ENCODE assay signal across 17 cellular contexts in genomic region chr17:50464736-50465135, GRCh38. TPM values are rescaled to one million over a fixed set of nuclear protein-coding genes. Genes with fewer than 3 reads are reported as not detected.
A peak's percentile ranks its signal among the peaks of the same experiment; 100 is the strongest.
DNase-seq lines count a peak whose midpoint lies in the region; ATAC-seq and TF ChIP-seq lines count a peak whose summit lies in the region.
"Had no signal": no experiment of that assay in that cellular context is flagged by ENCODE, and none has a peak within 500 bp of the region (broad histone marks: within the 10 kb centered on the region; RNA-seq: fewer than 3 reads in every experiment).

No MANE protein-coding gene starts in this region.

- H3K9me3 ChIP-seq in spleen, result no peaks in the 10 kb centered on the region
- H3K9me3 ChIP-seq: BLaER1 treated with 17β-estradiol and CSF1 and Interleukin-3, amounts not matched to agents 10 nM and 100 nM; HAP-1 had no signal

- WGBS in spleen, 5 donors, result 86 to 93% (median 88%) methylated on average over 4 of the region's 4 CpGs

- peaks cover 0 to 20% (median 13%) of the 10 kb centered on the region in 6 donors for H3K4me1 ChIP-seq in spleen
- no peaks in the 10 kb centered on the region for H3K4me1 ChIP-seq in foreskin keratinocyte
- H3K4me1 ChIP-seq: HAP-1 had no signal

- no peak overlapping the region for H3K27ac ChIP-seq in spleen
- no peak overlapping the region for H3K27ac ChIP-seq in foreskin keratinocyte
- H3K27ac ChIP-seq: BLaER1 treated with 17β-estradiol and CSF1 and Interleukin-3, amounts not matched to agents 10 nM and 100 nM had no signal

- H3K27me3 ChIP-seq in H7 (ENCODE audit: control insufficient read depth, insufficient read depth, low read length), result peaks cover 14% of the 10 kb centered on the region; the same call in 1 of the 2 replicates
- peaks cover 0 to 27% (median 19%) of the 10 kb centered on the region in 7 donors for H3K27me3 ChIP-seq in spleen (replicated peaks in 1 of 7)
- peaks cover 29% of the 10 kb centered on the region for H3K27me3 ChIP-seq in foreskin keratinocyte

- H3K36me3 Mint-ChIP-seq in Calu3 (ENCODE audit: insufficient read depth, unreplicated experiment), result peaks cover 44% of the 10 kb centered on the region
- peaks cover 18% of the 10 kb centered on the region for H3K36me3 Mint-ChIP-seq in memory B cell
- no peaks in the 10 kb centered on the region for H3K36me3 Mint-ChIP-seq in activated CD8-positive, alpha-beta memory T cell treated with anti-CD3 and anti-CD28 coated beads, Interleukin-2, amount 10 ng/mL, durations not matched to agents 7 days and 5 days

- BruUV-seq in Calu3 (replicated peaks; lab: Mats Ljungman, UMichigan), result no TSS peak

- H3K4me3 ChIP-seq in H7 (ENCODE audit: insufficient read depth, low read depth, low read length) (no peak overlapping the region), spleen (no peak overlapping the region)
- H3K4me3 ChIP-seq: BLaER1 treated with 17β-estradiol and CSF1 and Interleukin-3, amounts not matched to agents 10 nM and 100 nM; GM23338; HAP-1 had no signal

- H3K27me3 Mint-ChIP-seq in Calu3 (ENCODE audit: unreplicated experiment), result no peaks in the 10 kb centered on the region
- H3K27me3 Mint-ChIP-seq in memory B cell, result peaks cover 2% of the 10 kb centered on the region
- peaks cover 15% of the 10 kb centered on the region for H3K27me3 Mint-ChIP-seq in activated CD8-positive, alpha-beta memory T cell treated with anti-CD3 and anti-CD28 coated beads, Interleukin-2, amount 10 ng/mL, durations not matched to agents 7 days and 5 days

- H3K4me1 Mint-ChIP-seq in Calu3 (ENCODE audit: low read depth, unreplicated experiment) (peaks cover 9% of the 10 kb centered on the region), memory B cell (peaks cover 36% of the 10 kb centered on the region)
- peaks cover 6% of the 10 kb centered on the region for H3K4me1 Mint-ChIP-seq in activated CD8-positive, alpha-beta memory T cell treated with anti-CD3 and anti-CD28 coated beads, Interleukin-2, amount 10 ng/mL, durations not matched to agents 7 days and 5 days

- H3K4me3 Mint-ChIP-seq in Calu3 (ENCODE audit: low read depth, unreplicated experiment), result no peak overlapping the region
- H3K4me3 Mint-ChIP-seq in memory B cell, result no peak overlapping the region
- H3K4me3 Mint-ChIP-seq in activated CD8-positive, alpha-beta memory T cell treated with anti-CD3 and anti-CD28 coated beads, Interleukin-2, amount 10 ng/mL, durations not matched to agents 7 days and 5 days, result no peak overlapping the region
- H3K4me3 Mint-ChIP-seq: CD4-positive, CD25-positive, alpha-beta regulatory T cell; GM23338; HFFc6 had no signal

- CTCF ChIA-PET in Calu3 (lab: Charles Lee), result no interaction called here
- CTCF ChIA-PET in activated CD8-positive, alpha-beta memory T cell treated with anti-CD3 and anti-CD28 coated beads, Interleukin-2, amount 10 ng/mL, durations not matched to agents 7 days and 5 days (lab: Charles Lee), result interaction anchor here (1.0 kb wide), 1 partner anchor 13 kb away, joined by 4 read pairs; no protein-coding TSS in a partner anchor

- DNase-seq in Calu3 (no peak), H7 (peak; percentile 29), memory B cell (ENCODE audit: low spot score in 2 of 2) (no peak), spleen (peak; percentile 34), foreskin keratinocyte (no peak)
- no peak for DNase-seq in activated CD4-positive, CD25-positive, alpha-beta regulatory T cell treated with anti-CD3 and anti-CD28 coated beads, Interleukin-2, amount 50 U/mL, for 72 hours
- no peak for DNase-seq in activated CD8-positive, alpha-beta memory T cell treated with anti-CD3 and anti-CD28 coated beads, Interleukin-2, amount 10 ng/mL, durations not matched to agents 7 days and 5 days
- DNase-seq: ACHN; CD4-positive, CD25-positive, alpha-beta regulatory T cell; DMS79; HFFc6 had no signal

- H3K27ac Mint-ChIP-seq in Calu3 (ENCODE audit: unreplicated experiment) (peak overlapping the region; percentile 25), memory B cell (peak overlapping the region; percentile 59)
- no peak overlapping the region for H3K27ac Mint-ChIP-seq in activated CD8-positive, alpha-beta memory T cell treated with anti-CD3 and anti-CD28 coated beads, Interleukin-2, amount 10 ng/mL, durations not matched to agents 7 days and 5 days
- H3K27ac Mint-ChIP-seq: GM23338, HFFc6 had no signal

- no peak for TF ChIP-seq CTCF in Calu3 (IDR thresholded peaks at IDR 0.05; ENCODE audit: unreplicated experiment)
- no peak for TF ChIP-seq CTCF in spleen (IDR thresholded peaks at IDR 0.05 in 8 of 11, conservative IDR thresholded peaks at IDR 0.05 in 3 of 11)
- no peak for TF ChIP-seq CTCF in foreskin keratinocyte (conservative IDR thresholded peaks at IDR 0.05)

- ATAC-seq in memory B cell (ENCODE audit: low read depth) (no peak), foreskin keratinocyte (no peak)
- ATAC-seq in activated CD8-positive, alpha-beta memory T cell treated with anti-CD3 and anti-CD28 coated beads, Interleukin-2, amount 10 ng/mL, durations not matched to agents 7 days and 5 days, result no peak
- ATAC-seq: GM23338 had no signal

- H3K36me3 ChIP-seq in H7 (replicated peaks; ENCODE audit: control insufficient read depth, insufficient read depth, low read length) (no peaks in the 10 kb centered on the region), spleen (peaks cover 0 to 33% (median 0%) of the 10 kb centered on the region in 6 donors)
- H3K36me3 ChIP-seq: HAP-1 had no signal

- intact Hi-C loops in Calu3 (cut with micrococcal nuclease; ENCODE audit: unreplicated experiment), result no loop called here
- intact Hi-C loops in spleen (cut with DNase I; ENCODE audit: low total_unique reads), result no loop called here

- TF ChIP-seq POLR2A in spleen (IDR thresholded peaks at IDR 0.05), result no peak

- no peaks in the 10 kb centered on the region for H3K9me3 Mint-ChIP-seq in Calu3 (ENCODE audit: low read depth, unreplicated experiment)
- H3K9me3 Mint-ChIP-seq in memory B cell, result no peaks in the 10 kb centered on the region
- no peaks in the 10 kb centered on the region for H3K9me3 Mint-ChIP-seq in activated CD8-positive, alpha-beta memory T cell treated with anti-CD3 and anti-CD28 coated beads, Interleukin-2, amount 10 ng/mL, durations not matched to agents 7 days and 5 days (ENCODE audit: low read depth)
- H3K9me3 Mint-ChIP-seq: GM23338, HFFc6 had no signal

RNA-seq across cellular contexts. Expression of gene CHAD, which starts 3.9 kb away (rescaled TPM):
- total RNA-seq in Calu3 (2022), result not detected in 2 replicates
- not detected in 2 replicates for total RNA-seq in H7 (2014; rRNA removed; shearing (Covaris generic))
- under 1 TPM in 1 of 7 donors, not detected in 6; 0.39 TPM for total RNA-seq in spleen
- polyA plus RNA-seq in spleen, result not detected
- total RNA-seq in foreskin keratinocyte, result not detected in 2 replicates
- not detected in 2 replicates for polyA plus RNA-seq in foreskin keratinocyte
- not detected for total RNA-seq in activated CD8-positive, alpha-beta memory T cell treated with anti-CD3 and anti-CD28 coated beads, Interleukin-2, amount 10 ng/mL, durations not matched to agents 7 days and 5 days
- total RNA-seq: A172; CD4-positive, CD25-positive, alpha-beta regulatory T cell; G401; GM23338; HFFc6; HT1080 had no signal
- polyA plus RNA-seq: CD4-positive, CD25-positive, alpha-beta regulatory T cell had no signal

RNA-seq across cellular contexts. Expression of gene RSAD1, which starts 13.9 kb away (rescaled TPM):
- total RNA-seq in Calu3 (2022), result 42.6 and 51.1 TPM in 2 replicates
- 28.4 and 38.1 TPM in 2 replicates for total RNA-seq in H7 (2014; rRNA removed; shearing (Covaris generic))
- 10 to 100 TPM; 24.4 to 56.2 (median 39.4) TPM for total RNA-seq in spleen
- 10 to 100 TPM; 24.1 to 35.0 (median 30.7) TPM for polyA plus RNA-seq in spleen
- total RNA-seq in foreskin keratinocyte, result 37.3 and 41.0 TPM in 2 replicates
- polyA plus RNA-seq in foreskin keratinocyte, result 31.2 and 33.2 TPM in 2 replicates
- total RNA-seq in activated CD8-positive, alpha-beta memory T cell treated with anti-CD3 and anti-CD28 coated beads, Interleukin-2, amount 10 ng/mL, durations not matched to agents 7 days and 5 days, result 10 to 100 TPM; 30.3 to 33.2 TPM

RNA-seq across cellular contexts. Expression of gene ACSF2, which starts 38.7 kb away (rescaled TPM):
- total RNA-seq in Calu3 (2022), result 148 and 156 TPM in 2 replicates
- total RNA-seq in H7 (2014; rRNA removed; shearing (Covaris generic)), result 14.8 and 16.2 TPM in 2 replicates
- 10 to 100 TPM; 28.3 to 48.6 (median 41.9) TPM for total RNA-seq in spleen
- 10 to 100 TPM; 21.7 to 50.0 (median 36.3) TPM for polyA plus RNA-seq in spleen
- total RNA-seq in foreskin keratinocyte, result 37.9 and 40.6 TPM in 2 replicates
- polyA plus RNA-seq in foreskin keratinocyte, result 34.6 and 35.2 TPM in 2 replicates
- total RNA-seq in activated CD8-positive, alpha-beta memory T cell treated with anti-CD3 and anti-CD28 coated beads, Interleukin-2, amount 10 ng/mL, durations not matched to agents 7 days and 5 days, result 10 to 100 TPM; 34.6 to 49.4 TPM

RNA-seq across cellular contexts. Expression of gene MYCBPAP, which starts 43.5 kb away (rescaled TPM):
- total RNA-seq in Calu3 (2022) (0.52 and 1.0 TPM in 2 replicates), spleen (1 to 10 TPM in 3 of 7 donors, under 1 TPM in 4; 0.54 to 2.8 (median 0.98) TPM), foreskin keratinocyte (7.8 and 13.7 TPM in 2 replicates)
- total RNA-seq in H7 (2014; rRNA removed; shearing (Covaris generic)), result 0.62 and 3.2 TPM in 2 replicates
- polyA plus RNA-seq in spleen (under 1 TPM; 0.15 to 0.18 (median 0.16) TPM), foreskin keratinocyte (5.3 and 10.1 TPM in 2 replicates)
- 10 to 100 TPM in 1 of 2 experiments, 1 to 10 TPM in 1; 6.7 to 13.9 TPM for total RNA-seq in activated CD8-positive, alpha-beta memory T cell treated with anti-CD3 and anti-CD28 coated beads, Interleukin-2, amount 10 ng/mL, durations not matched to agents 7 days and 5 days
- total RNA-seq: A172, HT1080 had no signal

Comparison
In these comparisons a context has a peak if more than half of its experiments do, and no peak if none do; other contexts are left out.
1. DNase-seq: peak in H7 (single experiment) and spleen (single experiment); none in Calu3 (single experiment), memory B cell (0 of 2), activated CD4-positive, CD25-positive, alpha-beta regulatory T cell treated with anti-CD3 and anti-CD28 coated beads, Interleukin-2, amount 50 U/mL, for 72 hours (single experiment), foreskin keratinocyte (0 of 2) and activated CD8-positive, alpha-beta memory T cell treated with anti-CD3 and anti-CD28 coated beads, Interleukin-2, amount 10 ng/mL, durations not matched to agents 7 days and 5 days (single experiment).